9 cellular contexts compared by ENCODE assay signal in the genomic region with DNA sequence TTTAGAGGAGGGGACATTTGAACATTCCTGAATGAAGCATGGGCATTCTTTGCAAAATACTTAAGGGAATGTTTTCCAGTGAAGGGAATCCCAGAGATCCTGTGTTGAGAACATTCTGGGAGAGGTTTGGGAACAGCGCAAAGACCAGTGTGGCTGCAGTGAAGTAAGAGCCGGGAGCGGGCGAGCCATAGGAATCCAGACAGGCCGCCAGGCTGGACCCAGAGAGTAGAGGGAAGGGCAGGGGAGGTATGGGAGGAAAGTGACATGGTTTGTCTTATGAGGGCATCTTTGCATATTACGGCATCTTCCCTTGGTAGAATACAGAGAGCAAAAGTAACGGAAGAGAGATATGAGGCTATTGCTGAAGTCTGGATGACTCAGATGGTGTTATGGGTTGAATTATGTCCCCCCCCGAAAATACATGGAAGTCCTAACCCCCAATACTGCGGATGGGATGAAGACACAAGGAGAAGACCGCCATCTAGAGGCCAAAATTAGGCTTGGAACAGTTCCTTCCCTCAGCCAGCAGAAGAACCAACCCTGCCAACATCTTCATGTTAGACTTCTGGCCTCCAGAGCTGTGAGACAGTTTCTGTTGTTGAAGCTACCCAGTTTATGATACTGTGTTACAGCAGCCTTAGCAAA.
DNase-seq lines count a peak whose midpoint lies in the region; ATAC-seq and FAIRE-seq lines count a peak whose summit lies in the region.
"Had no signal": no experiment of that assay in that cellular context is flagged by ENCODE, and none has a peak within 500 bp of the region (broad histone marks: within the 10 kb centered on the region; RNA-seq: fewer than 3 reads in every experiment).

No MANE protein-coding gene starts in this region.

- H3K4me3 Mint-ChIP-seq in effector memory CD8-positive, alpha-beta T cell = no peak overlapping the region
- H3K4me3 Mint-ChIP-seq: activated naive CD8-positive, alpha-beta T cell had no signal

- H3K27me3 Mint-ChIP-seq in effector memory CD8-positive, alpha-beta T cell = peaks cover 24 to 48% of the 10 kb centered on the region in 2 donors

- H3K9me3 Mint-ChIP-seq in effector memory CD8-positive, alpha-beta T cell = no peaks in the 10 kb centered on the region

- peak; percentile 21 for ATAC-seq in effector memory CD8-positive, alpha-beta T cell (replicated peaks)

- no peak overlapping the region for H3K4ac ChIP-seq in trophoblast cell (ENCODE audit: low read depth, low read length)

- no peak overlapping the region for H2AFZ ChIP-seq in trophoblast cell (ENCODE audit: insufficient read depth, low read length, poor library complexity)

- H3K4me2 ChIP-seq in trophoblast cell (ENCODE audit: low read length) = no peak overlapping the region

- H3K23ac ChIP-seq in trophoblast cell (ENCODE audit: low read length) = no peak overlapping the region

- H3K36me3 Mint-ChIP-seq in effector memory CD8-positive, alpha-beta T cell (ENCODE audit: insufficient read depth) = peaks cover 2% of the 10 kb centered on the region
- H3K36me3 Mint-ChIP-seq: activated naive CD8-positive, alpha-beta T cell had no signal

- H3K4me1 Mint-ChIP-seq in effector memory CD8-positive, alpha-beta T cell (ENCODE audit: low read depth in 2 of 2) = peaks cover 4 to 5% of the 10 kb centered on the region in 2 donors

- H2AK5ac ChIP-seq in trophoblast cell (ENCODE audit: low read length) = no peak overlapping the region

- no peak overlapping the region for H2BK5ac ChIP-seq in trophoblast cell (ENCODE audit: low read depth, low read length, poor library complexity)

- no peaks in the 10 kb centered on the region for H3K27me3 ChIP-seq in trophoblast cell (ENCODE audit: insufficient read depth, low read length)

- WGBS in trophoblast cell (ENCODE audit: extremely low coverage, insufficient coverage, insufficient read length) = no CpG with 5 or more reads among the region's 10 CpGs

- H3K14ac ChIP-seq in trophoblast cell (ENCODE audit: low read length) = no peak overlapping the region

- no peak overlapping the region for H3K4me3 ChIP-seq in trophoblast cell (ENCODE audit: low read depth, low read length)

- no peak overlapping the region for H4K91ac ChIP-seq in trophoblast cell (ENCODE audit: low read depth, low read length)

- peak; percentile 7 for DNase-seq in activated CD8-positive, alpha-beta memory T cell treated with anti-CD3 and anti-CD28 coated beads, Interleukin-2, amount 50 U/mL, for 24 hours (ENCODE audit: extremely low read depth)
- no peak for DNase-seq in activated CD8-positive, alpha-beta memory T cell treated with anti-CD3 and anti-CD28 coated beads, Interleukin-2, amount 50 U/mL, for 4 hours
- DNase-seq in NCI-H460 (ENCODE audit: extremely low read depth, low read depth) (peak; percentile 39), trophoblast cell (peak; percentile 73 to 76), frontal cortex (ENCODE audit: low spot score in 2 of 2) (no peak), GOT3 (lab: John Stamatoyannopoulos, UW) (no peak), cerebellum (ENCODE audit: low spot score) (no peak)
- peak in 2 of 3 experiments; percentile 7 to 23 for DNase-seq in effector memory CD8-positive, alpha-beta T cell

- peak overlapping the region in 1 of 2 donors; percentile 6 for H3K27ac Mint-ChIP-seq in effector memory CD8-positive, alpha-beta T cell
- H3K27ac Mint-ChIP-seq: activated naive CD8-positive, alpha-beta T cell had no signal

- no peak overlapping the region for H4K12ac ChIP-seq in trophoblast cell (ENCODE audit: low read depth, low read length)

- H2BK12ac ChIP-seq in trophoblast cell (ENCODE audit: low read length) = no peak overlapping the region

- no peak overlapping the region for H3K18ac ChIP-seq in trophoblast cell (ENCODE audit: low read length)

- H3K9me3 ChIP-seq in trophoblast cell (ENCODE audit: insufficient read depth, low read depth, low read length) = no peaks in the 10 kb centered on the region

- no peaks in the 10 kb centered on the region for H3K79me2 ChIP-seq in trophoblast cell (ENCODE audit: control insufficient read depth, insufficient read depth, low read length, poor library complexity)

- no peak overlapping the region for H2BK120ac ChIP-seq in trophoblast cell (ENCODE audit: insufficient read depth, low read length, poor library complexity)

- H3K79me1 ChIP-seq in trophoblast cell (ENCODE audit: low read length) = peaks cover 6% of the 10 kb centered on the region

- peaks cover 4 to 7% of the 10 kb centered on the region in 2 experiments for H3K4me1 ChIP-seq in trophoblast cell (ENCODE audit: control insufficient read depth in 1 of 2, insufficient read depth in 2 of 2, low read length in 2 of 2)

- no peaks in the 10 kb centered on the region for H3K36me3 ChIP-seq in trophoblast cell (ENCODE audit: control insufficient read depth in 1 of 2, insufficient read depth in 2 of 2, low read length in 2 of 2)

- H4K8ac ChIP-seq in trophoblast cell (ENCODE audit: low read depth, low read length) = no peak overlapping the region

- FAIRE-seq in frontal cortex (lab: Jason Lieb, UNC) = no peak

- no peak overlapping the region for H3K9ac ChIP-seq in trophoblast cell (ENCODE audit: low read length)

- no peak overlapping the region for H3K27ac ChIP-seq in trophoblast cell (ENCODE audit: low read depth, low read length)

Comparison
In these comparisons a context has a peak if more than half of its experiments do, and no peak if none do; other contexts are left out.
1. DNase-seq: peak in activated CD8-positive, alpha-beta memory T cell treated with anti-CD3 and anti-CD28 coated beads, Interleukin-2, amount 50 U/mL, for 24 hours (single experiment), NCI-H460 (single experiment), effector memory CD8-positive, alpha-beta T cell (2 of 3) and trophoblast cell (2 of 2); none in activated CD8-positive, alpha-beta memory T cell treated with anti-CD3 and anti-CD28 coated beads, Interleukin-2, amount 50 U/mL, for 4 hours (single experiment), frontal cortex (0 of 2), GOT3 (single experiment) and cerebellum (single experiment).